16 cellular contexts compared by ENCODE assay signal in genomic region chr4:37872310-37872988, GRCh38. TPM values are rescaled to one million over a fixed set of nuclear protein-coding genes. Genes with fewer than 3 reads are reported as not detected.
A peak's percentile ranks its signal among the peaks of the same experiment; 100 is the strongest.
DNase-seq lines count a peak whose midpoint lies in the region; ATAC-seq, FAIRE-seq and TF ChIP-seq lines count a peak whose summit lies in the region.
"Had no signal": no experiment of that assay in that cellular context is flagged by ENCODE, and none has a peak within 500 bp of the region (broad histone marks: within the 10 kb centered on the region; RNA-seq: fewer than 3 reads in every experiment).

No MANE protein-coding gene starts in this region.

- 89 to 93% (median 92%) methylated on average over 1 of the region's 1 CpG for WGBS in psoas muscle, 3 donors

- H3K27me3 ChIP-seq in adipocyte (replicated peaks; ENCODE audit: control insufficient read depth, insufficient read depth, low read length) = no peaks in the 10 kb centered on the region
- H3K27me3 ChIP-seq in uterus = no peaks in the 10 kb centered on the region
- H3K27me3 ChIP-seq in psoas muscle (ENCODE audit: insufficient read depth in 3 of 3, low read length in 2 of 3) = no peaks in the 10 kb centered on the region

- peak overlapping the region; percentile 37 to 44 for H3K27ac Mint-ChIP-seq in natural killer cell
- peak overlapping the region in 1 of 2 donors; percentile 27 for H3K27ac Mint-ChIP-seq in natural killer cell treated with Interleukin-12 subunit alpha and Interleukin-12 subunit beta and Interleukin-15 and Interleukin-18, amount 100 ng/mL, for 72 hours
- H3K27ac Mint-ChIP-seq: endodermal cell, type B pancreatic cell had no signal

- peak in 1 of 3 donors; percentile 42 for ATAC-seq in natural killer cell
- no peak for ATAC-seq in natural killer cell treated with Interleukin-12 subunit alpha and Interleukin-12 subunit beta and Interleukin-15 and Interleukin-18, amount 100 ng/mL, for 72 hours
- peak; percentile 57 for ATAC-seq in HG02623 (IDR thresholded peaks at IDR 0.05; ENCODE audit: unreplicated experiment)
- ATAC-seq in psoas muscle = no peak
- no peak for ATAC-seq in HG03439 (IDR thresholded peaks at IDR 0.05; ENCODE audit: unreplicated experiment)
- ATAC-seq: Right ventricle myocardium inferior had no signal

- DNase-seq in natural killer cell (no peak), adipocyte (ENCODE audit: low read depth) (peak; percentile 12), uterus (no peak), psoas muscle (no peak), GM12891 (ENCODE audit: insufficient read length, low spot score) (no peak)
- no peak for DNase-seq in natural killer cell treated with Interleukin-12 subunit alpha and Interleukin-12 subunit beta and Interleukin-15 and Interleukin-18, amount 100 ng/mL, for 72 hours (ENCODE audit: low spot score)
- DNase-seq: activated gamma-delta T cell treated with Interleukin-2 at 50 U/mL for 16 hours, endodermal cell, midbrain, NCI-H187 treated with DMSO at 0.1 percent for 48 hours had no signal

- no peak overlapping the region for H3K4me3 Mint-ChIP-seq in natural killer cell
- no peak overlapping the region for H3K4me3 Mint-ChIP-seq in natural killer cell treated with Interleukin-12 subunit alpha and Interleukin-12 subunit beta and Interleukin-15 and Interleukin-18, amount 100 ng/mL, for 72 hours
- H3K4me3 Mint-ChIP-seq: endodermal cell, type B pancreatic cell had no signal

- TF ChIP-seq CTCF in natural killer cell (IDR thresholded peaks at IDR 0.05) = no peak
- no peak for TF ChIP-seq CTCF in uterus (IDR thresholded peaks at IDR 0.05)
- no peak for TF ChIP-seq CTCF in psoas muscle (IDR thresholded peaks at IDR 0.05)

- intact Hi-C loops in natural killer cell (cut with micrococcal nuclease) (no loop called here), uterus (cut with DNase I; ENCODE audit: low total_unique reads) (no loop called here), psoas muscle (cut with DNase I) (no loop called here)

- no peaks in the 10 kb centered on the region for H3K9me3 Mint-ChIP-seq in natural killer cell
- H3K9me3 Mint-ChIP-seq in natural killer cell treated with Interleukin-12 subunit alpha and Interleukin-12 subunit beta and Interleukin-15 and Interleukin-18, amount 100 ng/mL, for 72 hours = no peaks in the 10 kb centered on the region
- H3K9me3 Mint-ChIP-seq: endodermal cell, type B pancreatic cell had no signal

- H3K9me3 ChIP-seq in adipocyte (ENCODE audit: control insufficient read depth, low read length) = no peaks in the 10 kb centered on the region
- no peaks in the 10 kb centered on the region for H3K9me3 ChIP-seq in uterus
- no peaks in the 10 kb centered on the region for H3K9me3 ChIP-seq in psoas muscle

- no peaks in the 10 kb centered on the region for H3K27me3 Mint-ChIP-seq in natural killer cell (ENCODE audit: low read depth in 2 of 2)
- H3K27me3 Mint-ChIP-seq in natural killer cell treated with Interleukin-12 subunit alpha and Interleukin-12 subunit beta and Interleukin-15 and Interleukin-18, amount 100 ng/mL, for 72 hours = no peaks in the 10 kb centered on the region
- H3K27me3 Mint-ChIP-seq: type B pancreatic cell had no signal

- peaks cover 7% of the 10 kb centered on the region for H3K36me3 Mint-ChIP-seq in natural killer cell
- H3K36me3 Mint-ChIP-seq in natural killer cell treated with Interleukin-12 subunit alpha and Interleukin-12 subunit beta and Interleukin-15 and Interleukin-18, amount 100 ng/mL, for 72 hours = peaks cover 7% of the 10 kb centered on the region

- peaks cover 30% of the 10 kb centered on the region for H3K4me1 ChIP-seq in adipocyte (ENCODE audit: control insufficient read depth, insufficient read depth, low read length)
- peaks cover 0 to 7% of the 10 kb centered on the region in 2 donors for H3K4me1 ChIP-seq in uterus
- no peaks in the 10 kb centered on the region for H3K4me1 ChIP-seq in psoas muscle

- H3K27ac ChIP-seq in uterus (peak overlapping the region; percentile 21 to 65), psoas muscle (no peak overlapping the region)
- H3K27ac ChIP-seq: HL-60 had no signal

- no peak for FAIRE-seq in GM12891 (lab: Jason Lieb, UNC)
- FAIRE-seq: H1 had no signal

- H3K4me1 Mint-ChIP-seq in natural killer cell = no peaks in the 10 kb centered on the region
- no peaks in the 10 kb centered on the region for H3K4me1 Mint-ChIP-seq in natural killer cell treated with Interleukin-12 subunit alpha and Interleukin-12 subunit beta and Interleukin-15 and Interleukin-18, amount 100 ng/mL, for 72 hours (ENCODE audit: low read depth in 2 of 2)
- H3K4me1 Mint-ChIP-seq: endodermal cell had no signal

- H3K4me3 ChIP-seq in adipocyte (ENCODE audit: low read length) = no peak overlapping the region
- H3K4me3 ChIP-seq in uterus = no peak overlapping the region
- no peak overlapping the region for H3K4me3 ChIP-seq in psoas muscle

- no peaks in the 10 kb centered on the region for H3K36me3 ChIP-seq in adipocyte (ENCODE audit: control insufficient read depth, insufficient read depth, low read length, severe bottlenecking)
- no peaks in the 10 kb centered on the region for H3K36me3 ChIP-seq in uterus
- H3K36me3 ChIP-seq in psoas muscle (ENCODE audit: insufficient read depth in 1 of 2, low read depth in 1 of 2) = no peaks in the 10 kb centered on the region

- no peak for TF ChIP-seq POLR2A in uterus (IDR thresholded peaks at IDR 0.05)
- TF ChIP-seq POLR2A in GM12891 (IDR thresholded peaks at IDR 0.05; ENCODE audit: low read depth, low read length) = no peak

- H3K9ac ChIP-seq in adipocyte (ENCODE audit: low read length) = no peak overlapping the region

TF ChIP-seq in GM12891, 5 proteins besides CTCF, POLR2A, EP300 and RAD21:
- TF ChIP-seq PAX5 (IDR thresholded peaks at IDR 0.05; ENCODE audit: insufficient read depth, low read length, severe bottlenecking) = no peak
- TF ChIP-seq POLR2AphosphoS5 (IDR thresholded peaks at IDR 0.05; ENCODE audit: low read depth, low read length) = no peak
- no peak for TF ChIP-seq TAF1 (IDR thresholded peaks at IDR 0.05; ENCODE audit: low read depth, low read length)
- TF ChIP-seq POU2F2 (IDR thresholded peaks at IDR 0.05; ENCODE audit: low read depth, low read length) = no peak
- TF ChIP-seq SPI1 (IDR thresholded peaks at IDR 0.05; ENCODE audit: low read depth, low read length) = no peak

RNA-seq across cellular contexts. Expression of gene TBC1D1, which starts 18.4 kb away (rescaled TPM):
- total RNA-seq in natural killer cell = 10 to 100 TPM; 59.2 to 78.6 (median 68.5) TPM
- total RNA-seq in natural killer cell treated with Interleukin-12 subunit alpha and Interleukin-12 subunit beta and Interleukin-15 and Interleukin-18, amount 100 ng/mL, for 72 hours = 10 to 100 TPM; 47.9 to 66.6 TPM
- total RNA-seq in uterus = 100 to 1,000 TPM; 172 to 402 (median 236) TPM
- total RNA-seq in psoas muscle = 100 to 1,000 TPM in 1 of 4 donors, 10 to 100 TPM in 3; 37.1 to 120 (median 40.6) TPM
- polyA plus RNA-seq in psoas muscle = 100 to 1,000 TPM in 1 of 3 donors, 10 to 100 TPM in 2; 18.1 to 130 (median 71.7) TPM
- 55.5 TPM for polyA plus RNA-seq in GM12891 (2012; ENCODE audit: low read depth, missing spikeins)

RNA-seq across cellular contexts. Expression of gene PGM2, which starts 46.0 kb away (rescaled TPM):
- total RNA-seq in natural killer cell (10 to 100 TPM; 18.7 to 31.9 (median 27.1) TPM), uterus (10 to 100 TPM; 37.4 to 45.6 (median 39.9) TPM), psoas muscle (1 to 10 TPM; 2.5 to 4.7 (median 4.0) TPM)
- total RNA-seq in natural killer cell treated with Interleukin-12 subunit alpha and Interleukin-12 subunit beta and Interleukin-15 and Interleukin-18, amount 100 ng/mL, for 72 hours = 10 to 100 TPM; 50.7 to 52.2 TPM
- 1 to 10 TPM; 1.1 to 1.8 (median 1.4) TPM for polyA plus RNA-seq in psoas muscle
- 19.3 TPM for polyA plus RNA-seq in GM12891 (2012; ENCODE audit: low read depth, missing spikeins)
